In the genomic region with DNA sequence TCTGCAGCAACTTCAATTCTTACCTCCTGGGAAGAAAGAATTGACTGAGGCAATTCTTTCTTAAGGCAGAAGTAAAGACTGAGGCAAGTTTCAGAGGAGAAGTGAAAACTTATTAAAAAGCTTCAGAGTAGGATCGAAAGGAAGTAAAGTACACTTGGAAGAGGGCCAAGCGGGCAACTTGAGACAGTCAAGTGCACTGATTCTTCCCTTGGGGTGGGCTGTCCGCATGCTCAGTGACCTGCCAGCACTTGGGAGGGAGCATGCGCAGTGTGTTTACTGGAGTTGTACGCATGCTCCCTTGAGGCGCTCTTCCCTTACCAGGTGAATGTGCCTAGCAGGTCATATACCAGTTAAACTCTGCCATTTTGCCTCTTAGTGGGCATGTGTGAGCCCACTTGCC, we compare ENCODE assay signal across 13 cellular contexts. TPM values are rescaled to one million over a fixed set of nuclear protein-coding genes. Genes with fewer than 3 reads are reported as not detected.
DNase-seq lines count a peak whose midpoint lies in the region; ATAC-seq and TF ChIP-seq lines count a peak whose summit lies in the region.
"Had no signal": no experiment of that assay in that cellular context is flagged by ENCODE, and none has a peak within 500 bp of the region (broad histone marks: within the 10 kb centered on the region; RNA-seq: fewer than 3 reads in every experiment).

No MANE protein-coding gene starts in this region.

- no peak overlapping the region for H2AFZ ChIP-seq in neural progenitor cell (replicated peaks)

- no peak overlapping the region for H3K27ac Mint-ChIP-seq in neural progenitor cell
- H3K27ac Mint-ChIP-seq: activated CD4-positive, alpha-beta memory T cell treated with anti-CD3 and anti-CD28 coated beads for 36 hours; stimulated activated naive CD8-positive, alpha-beta T cell treated with anti-CD3 and anti-CD28 coated beads, Interleukin-15, Interleukin-2, amounts not matched to agents 100 ng/mL and 50 ng/mL, for 24 hours had no signal

- H3K27me3 Mint-ChIP-seq in neural progenitor cell (ENCODE audit: insufficient read depth, low read depth) = no peaks in the 10 kb centered on the region

- H3K4me1 ChIP-seq in neural progenitor cell = no peaks in the 10 kb centered on the region

- no peak overlapping the region for H3K4me3 ChIP-seq in GM06990 (replicated peaks; ENCODE audit: low read depth, low read length)
- no peak overlapping the region for H3K4me3 ChIP-seq in neural progenitor cell

- no peaks in the 10 kb centered on the region for H3K36me3 ChIP-seq in GM06990 (ENCODE audit: control insufficient read depth, insufficient read depth, low read length)
- no peaks in the 10 kb centered on the region for H3K36me3 ChIP-seq in neural progenitor cell

- no peak overlapping the region for H3K9ac ChIP-seq in neural progenitor cell

- no peaks in the 10 kb centered on the region for H3K9me3 ChIP-seq in neural progenitor cell (ENCODE audit: low read depth)

- H3K27ac ChIP-seq in neural progenitor cell = no peak overlapping the region

- ATAC-seq in GM21619 (IDR thresholded peaks at IDR 0.05; ENCODE audit: unreplicated experiment) (no peak), GM21717 (IDR thresholded peaks at IDR 0.05; ENCODE audit: unreplicated experiment) (no peak), HG03520 (IDR thresholded peaks at IDR 0.05; ENCODE audit: unreplicated experiment) (no peak)
- ATAC-seq: sciatic nerve had no signal

- H3K9me3 Mint-ChIP-seq in neural progenitor cell = peaks cover 12% of the 10 kb centered on the region

- DNase-seq in GM06990 (ENCODE audit: extremely low read depth, insufficient read length) = peak; percentile 20
- peak; percentile 42 to 66 for DNase-seq in NCI-H187 (lab: John Stamatoyannopoulos, UW)
- peak; percentile 99 for DNase-seq in RPMI8226
- DNase-seq in midbrain (lab: John Stamatoyannopoulos, UW) = peak; percentile 7
- DNase-seq in neural progenitor cell (ENCODE audit: low spot score) = no peak
- DNase-seq: activated CD4-positive, alpha-beta memory T cell treated with anti-CD3 and anti-CD28 coated beads for 36 hours; erythroblast; NCI-H1694 treated with DMSO at 0.1 percent for 48 hours had no signal

- no peaks in the 10 kb centered on the region for H4K20me1 ChIP-seq in neural progenitor cell (ENCODE audit: low read depth)

- H3K4me1 Mint-ChIP-seq in neural progenitor cell = peaks cover 3% of the 10 kb centered on the region

- H3K27me3 ChIP-seq in GM06990 (replicated peaks; ENCODE audit: control insufficient read depth, insufficient read depth, low read length) (no peaks in the 10 kb centered on the region; the same call in 1 of the 2 replicates), neural progenitor cell (no peaks in the 10 kb centered on the region)

- no peaks in the 10 kb centered on the region for H3K79me2 ChIP-seq in neural progenitor cell (ENCODE audit: low read depth)

- no peak overlapping the region for H3K4me3 Mint-ChIP-seq in neural progenitor cell
- H3K4me3 Mint-ChIP-seq: activated CD4-positive, alpha-beta memory T cell treated with anti-CD3 and anti-CD28 coated beads for 36 hours; stimulated activated naive CD8-positive, alpha-beta T cell treated with anti-CD3 and anti-CD28 coated beads, Interleukin-15, Interleukin-2, amounts not matched to agents 100 ng/mL and 50 ng/mL, for 24 hours had no signal

- TF ChIP-seq CTCF in GM06990 (IDR thresholded peaks at IDR 0.05; ENCODE audit: insufficient read depth, low read length, poor library complexity, severe bottlenecking) (no peak), neural progenitor cell (IDR thresholded peaks at IDR 0.05) (no peak)

- H3K4me2 ChIP-seq in neural progenitor cell = no peak overlapping the region

- no peaks in the 10 kb centered on the region for H3K36me3 Mint-ChIP-seq in neural progenitor cell

- no peaks in the 10 kb centered on the region for H3F3A ChIP-seq in neural progenitor cell (ENCODE audit: low read depth)

RNA-seq across cellular contexts. Expression of gene NBPF3, which starts 55.3 kb away (rescaled TPM):
- total RNA-seq in neural progenitor cell (ENCODE audit: low replicate concordance) = 18.5 and 22.0 TPM in 2 replicates
